ENCODE assay signal across 1 cellular context in genomic region chr20:57579898-57580447, GRCh38.
TF ChIP-seq lines count a peak whose summit lies in the region.

No MANE protein-coding gene starts in this region.

TF ChIP-seq in K562, 482 proteins besides CTCF, POLR2A, EP300 and RAD21:
- TF ChIP-seq PKNOX1 (IDR thresholded peaks at IDR 0.05) = peak; percentile 85
- TF ChIP-seq MAZ (CRISPR knock-in tag; conservative IDR thresholded peaks at IDR 0.05 in 1 of 2, IDR thresholded peaks at IDR 0.05 in 1 of 2) = no peak
- TF ChIP-seq, protein P1, sequence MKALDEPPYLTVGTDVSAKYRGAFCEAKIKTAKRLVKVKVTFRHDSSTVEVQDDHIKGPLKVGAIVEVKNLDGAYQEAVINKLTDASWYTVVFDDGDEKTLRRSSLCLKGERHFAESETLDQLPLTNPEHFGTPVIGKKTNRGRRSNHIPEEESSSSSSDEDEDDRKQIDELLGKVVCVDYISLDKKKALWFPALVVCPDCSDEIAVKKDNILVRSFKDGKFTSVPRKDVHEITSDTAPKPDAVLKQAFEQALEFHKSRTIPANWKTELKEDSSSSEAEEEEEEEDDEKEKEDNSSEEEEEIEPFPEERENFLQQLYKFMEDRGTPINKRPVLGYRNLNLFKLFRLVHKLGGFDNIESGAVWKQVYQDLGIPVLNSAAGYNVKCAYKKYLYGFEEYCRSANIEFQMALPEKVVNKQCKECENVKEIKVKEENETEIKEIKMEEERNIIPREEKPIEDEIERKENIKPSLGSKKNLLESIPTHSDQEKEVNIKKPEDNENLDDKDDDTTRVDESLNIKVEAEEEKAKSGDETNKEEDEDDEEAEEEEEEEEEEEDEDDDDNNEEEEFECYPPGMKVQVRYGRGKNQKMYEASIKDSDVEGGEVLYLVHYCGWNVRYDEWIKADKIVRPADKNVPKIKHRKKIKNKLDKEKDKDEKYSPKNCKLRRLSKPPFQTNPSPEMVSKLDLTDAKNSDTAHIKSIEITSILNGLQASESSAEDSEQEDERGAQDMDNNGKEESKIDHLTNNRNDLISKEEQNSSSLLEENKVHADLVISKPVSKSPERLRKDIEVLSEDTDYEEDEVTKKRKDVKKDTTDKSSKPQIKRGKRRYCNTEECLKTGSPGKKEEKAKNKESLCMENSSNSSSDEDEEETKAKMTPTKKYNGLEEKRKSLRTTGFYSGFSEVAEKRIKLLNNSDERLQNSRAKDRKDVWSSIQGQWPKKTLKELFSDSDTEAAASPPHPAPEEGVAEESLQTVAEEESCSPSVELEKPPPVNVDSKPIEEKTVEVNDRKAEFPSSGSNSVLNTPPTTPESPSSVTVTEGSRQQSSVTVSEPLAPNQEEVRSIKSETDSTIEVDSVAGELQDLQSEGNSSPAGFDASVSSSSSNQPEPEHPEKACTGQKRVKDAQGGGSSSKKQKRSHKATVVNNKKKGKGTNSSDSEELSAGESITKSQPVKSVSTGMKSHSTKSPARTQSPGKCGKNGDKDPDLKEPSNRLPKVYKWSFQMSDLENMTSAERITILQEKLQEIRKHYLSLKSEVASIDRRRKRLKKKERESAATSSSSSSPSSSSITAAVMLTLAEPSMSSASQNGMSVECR (CRISPR knock-in tag; IDR thresholded peaks at IDR 0.05) = no peak
- TF ChIP-seq, protein P2, sequence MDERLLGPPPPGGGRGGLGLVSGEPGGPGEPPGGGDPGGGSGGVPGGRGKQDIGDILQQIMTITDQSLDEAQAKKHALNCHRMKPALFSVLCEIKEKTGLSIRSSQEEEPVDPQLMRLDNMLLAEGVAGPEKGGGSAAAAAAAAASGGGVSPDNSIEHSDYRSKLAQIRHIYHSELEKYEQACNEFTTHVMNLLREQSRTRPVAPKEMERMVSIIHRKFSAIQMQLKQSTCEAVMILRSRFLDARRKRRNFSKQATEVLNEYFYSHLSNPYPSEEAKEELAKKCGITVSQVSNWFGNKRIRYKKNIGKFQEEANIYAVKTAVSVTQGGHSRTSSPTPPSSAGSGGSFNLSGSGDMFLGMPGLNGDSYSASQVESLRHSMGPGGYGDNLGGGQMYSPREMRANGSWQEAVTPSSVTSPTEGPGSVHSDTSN (CRISPR knock-in tag; IDR thresholded peaks at IDR 0.05; ENCODE audit: low read depth) = no peak
- TF ChIP-seq, protein P2 (tag; conservative IDR thresholded peaks at IDR 0.05; ENCODE audit: low read depth) = peak; percentile 98
- TF ChIP-seq RCOR1 (IDR thresholded peaks at IDR 0.05; ENCODE audit: borderline replicate concordance in 1 of 2, low read depth in 2 of 2, low read length in 2 of 2) = 0 out of 4 replicates have a peak, but pooled peaks of 1 of the 2 experiments have one; percentile 23
- peak; percentile 39 for TF ChIP-seq EGR1 (conservative IDR thresholded peaks at IDR 0.05)
- TF ChIP-seq CXXC5 (CRISPR knock-in tag; IDR thresholded peaks at IDR 0.05) = 0 out of 2 replicates have a peak, but pooled peaks have one; percentile 12
- peak; percentile 96 for TF ChIP-seq MEIS2 (IDR thresholded peaks at IDR 0.05; ENCODE audit: partially characterized antibody)
- TF ChIP-seq CBX2 (IDR thresholded peaks at IDR 0.05; ENCODE audit: insufficient read depth, low read length, poor library complexity, severe bottlenecking) = no peak
- TF ChIP-seq XRCC5 (IDR thresholded peaks at IDR 0.05; ENCODE audit: low read depth, low read length) = no peak
